In the genomic region with DNA sequence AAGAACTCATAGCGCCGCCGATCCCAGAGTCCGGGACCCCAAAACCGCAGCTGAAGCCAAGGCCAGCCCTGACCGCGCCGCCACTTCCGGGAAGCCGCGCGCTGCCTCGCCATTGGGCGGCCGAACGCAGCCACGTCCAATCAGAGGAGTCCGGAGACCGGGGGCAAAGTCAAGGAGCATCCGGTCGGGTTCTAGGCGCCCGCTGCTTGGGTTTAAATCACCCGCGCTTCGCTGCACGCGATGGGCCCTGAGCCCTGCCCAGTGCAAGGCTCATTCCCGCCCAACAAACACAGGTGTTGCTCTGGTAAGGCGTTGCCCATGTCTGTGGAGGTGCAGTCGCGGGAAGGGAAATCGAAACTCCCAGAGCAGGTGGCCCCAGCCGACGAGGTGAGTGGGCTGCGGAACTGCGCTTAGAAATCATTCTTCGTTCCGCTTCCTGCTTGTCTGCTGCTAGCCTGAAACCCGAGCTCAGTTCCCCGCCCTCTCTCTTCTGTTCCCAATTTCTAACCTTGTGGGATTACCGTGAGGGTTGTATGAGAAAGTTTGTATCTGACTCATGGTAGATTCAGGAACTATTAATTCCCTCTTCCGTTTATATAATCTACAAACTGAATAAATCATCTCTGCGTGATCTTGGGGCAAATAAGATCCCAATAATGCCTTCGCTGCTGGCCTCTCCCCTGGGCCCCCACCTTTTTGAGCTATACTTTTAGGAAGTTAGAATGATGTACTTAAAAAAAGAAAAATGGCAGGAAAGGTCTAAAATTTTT, we compare ENCODE assay signal across 1 cellular context.
TF ChIP-seq lines count a peak whose summit lies in the region.

A gene (minus strand): TSS at position 96 of the 770 bp plus-strand sequence. CDS start 86 bp downstream, at position 10.

TF ChIP-seq in GM12878, 131 proteins besides CTCF, POLR2A, EP300 and RAD21 (continued from another document and continues in another):
- TF ChIP-seq, protein P1, sequence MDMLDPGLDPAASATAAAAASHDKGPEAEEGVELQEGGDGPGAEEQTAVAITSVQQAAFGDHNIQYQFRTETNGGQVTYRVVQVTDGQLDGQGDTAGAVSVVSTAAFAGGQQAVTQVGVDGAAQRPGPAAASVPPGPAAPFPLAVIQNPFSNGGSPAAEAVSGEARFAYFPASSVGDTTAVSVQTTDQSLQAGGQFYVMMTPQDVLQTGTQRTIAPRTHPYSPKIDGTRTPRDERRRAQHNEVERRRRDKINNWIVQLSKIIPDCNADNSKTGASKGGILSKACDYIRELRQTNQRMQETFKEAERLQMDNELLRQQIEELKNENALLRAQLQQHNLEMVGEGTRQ (IDR thresholded peaks at IDR 0.05; ENCODE audit: borderline replicate concordance, low read depth, low read length), result no peak
- TF ChIP-seq RB1 (IDR thresholded peaks at IDR 0.05; ENCODE audit: borderline replicate concordance), result no peak; the same call in 1 of the 2 replicates
- 0 out of 2 replicates have a peak, but pooled peaks have one; percentile 10 for TF ChIP-seq TBL1XR1 (IDR thresholded peaks at IDR 0.05; ENCODE audit: low read depth, low read length)
- TF ChIP-seq IRF4 (IDR thresholded peaks at IDR 0.05; ENCODE audit: low read depth, low read length), result peak; percentile 92
- no peak for TF ChIP-seq SREBF2 (IDR thresholded peaks at IDR 0.05; ENCODE audit: low read length)
- TF ChIP-seq ASH2L (IDR thresholded peaks at IDR 0.05; ENCODE audit: borderline replicate concordance, low read depth), result no peak
- peak; percentile 96 for TF ChIP-seq IKZF1 (conservative IDR thresholded peaks at IDR 0.05)
- TF ChIP-seq NR2C2 (IDR thresholded peaks at IDR 0.05; ENCODE audit: borderline replicate concordance, control insufficient read depth, insufficient read length, low read depth), result no peak
- TF ChIP-seq SUPT20H (IDR thresholded peaks at IDR 0.05; ENCODE audit: borderline replicate concordance, control insufficient read depth, low read depth, low read length), result no peak
- TF ChIP-seq, protein P2, sequence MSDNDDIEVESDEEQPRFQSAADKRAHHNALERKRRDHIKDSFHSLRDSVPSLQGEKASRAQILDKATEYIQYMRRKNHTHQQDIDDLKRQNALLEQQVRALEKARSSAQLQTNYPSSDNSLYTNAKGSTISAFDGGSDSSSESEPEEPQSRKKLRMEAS (IDR thresholded peaks at IDR 0.05; ENCODE audit: low read depth, low read length), result peak; percentile 98
- TF ChIP-seq, protein P3, sequence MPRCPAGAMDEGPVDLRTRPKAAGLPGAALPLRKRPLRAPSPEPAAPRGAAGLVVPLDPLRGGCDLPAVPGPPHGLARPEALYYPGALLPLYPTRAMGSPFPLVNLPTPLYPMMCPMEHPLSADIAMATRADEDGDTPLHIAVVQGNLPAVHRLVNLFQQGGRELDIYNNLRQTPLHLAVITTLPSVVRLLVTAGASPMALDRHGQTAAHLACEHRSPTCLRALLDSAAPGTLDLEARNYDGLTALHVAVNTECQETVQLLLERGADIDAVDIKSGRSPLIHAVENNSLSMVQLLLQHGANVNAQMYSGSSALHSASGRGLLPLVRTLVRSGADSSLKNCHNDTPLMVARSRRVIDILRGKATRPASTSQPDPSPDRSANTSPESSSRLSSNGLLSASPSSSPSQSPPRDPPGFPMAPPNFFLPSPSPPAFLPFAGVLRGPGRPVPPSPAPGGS (IDR thresholded peaks at IDR 0.05; ENCODE audit: borderline replicate concordance, insufficient read depth, low read depth, low read length, poor library complexity, severe bottlenecking), result no peak
- TF ChIP-seq, protein P4, sequence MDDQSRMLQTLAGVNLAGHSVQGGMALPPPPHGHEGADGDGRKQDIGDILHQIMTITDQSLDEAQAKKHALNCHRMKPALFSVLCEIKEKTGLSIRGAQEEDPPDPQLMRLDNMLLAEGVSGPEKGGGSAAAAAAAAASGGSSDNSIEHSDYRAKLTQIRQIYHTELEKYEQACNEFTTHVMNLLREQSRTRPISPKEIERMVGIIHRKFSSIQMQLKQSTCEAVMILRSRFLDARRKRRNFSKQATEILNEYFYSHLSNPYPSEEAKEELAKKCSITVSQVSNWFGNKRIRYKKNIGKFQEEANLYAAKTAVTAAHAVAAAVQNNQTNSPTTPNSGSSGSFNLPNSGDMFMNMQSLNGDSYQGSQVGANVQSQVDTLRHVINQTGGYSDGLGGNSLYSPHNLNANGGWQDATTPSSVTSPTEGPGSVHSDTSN (IDR thresholded peaks at IDR 0.05; ENCODE audit: insufficient replicate concordance, low read depth, low read length), result peak; percentile 10
- TF ChIP-seq, protein P5, sequence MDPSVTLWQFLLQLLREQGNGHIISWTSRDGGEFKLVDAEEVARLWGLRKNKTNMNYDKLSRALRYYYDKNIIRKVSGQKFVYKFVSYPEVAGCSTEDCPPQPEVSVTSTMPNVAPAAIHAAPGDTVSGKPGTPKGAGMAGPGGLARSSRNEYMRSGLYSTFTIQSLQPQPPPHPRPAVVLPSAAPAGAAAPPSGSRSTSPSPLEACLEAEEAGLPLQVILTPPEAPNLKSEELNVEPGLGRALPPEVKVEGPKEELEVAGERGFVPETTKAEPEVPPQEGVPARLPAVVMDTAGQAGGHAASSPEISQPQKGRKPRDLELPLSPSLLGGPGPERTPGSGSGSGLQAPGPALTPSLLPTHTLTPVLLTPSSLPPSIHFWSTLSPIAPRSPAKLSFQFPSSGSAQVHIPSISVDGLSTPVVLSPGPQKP (IDR thresholded peaks at IDR 0.05; ENCODE audit: low read depth, low read length), result peak; percentile 63; the same call in 1 of the 2 replicates
- TF ChIP-seq ETV6 (conservative IDR thresholded peaks at IDR 0.05 in 1 of 2, IDR thresholded peaks at IDR 0.05 in 1 of 2; ENCODE audit: borderline replicate concordance in 1 of 2, low read depth in 1 of 2), result peak in 1 of 2 experiments; percentile 99; a peak in 2 of 4 replicates
- no peak for TF ChIP-seq LARP7 (IDR thresholded peaks at IDR 0.05)
- TF ChIP-seq ZNF384 (IDR thresholded peaks at IDR 0.05; ENCODE audit: borderline replicate concordance, low read depth, low read length), result no peak
- no peak for TF ChIP-seq SREBF1 (IDR thresholded peaks at IDR 0.05; ENCODE audit: low read length)
- no peak for TF ChIP-seq FOXK2 (IDR thresholded peaks at IDR 0.05)
- peak; percentile 63; the same call in 1 of the 2 replicates for TF ChIP-seq CREM (IDR thresholded peaks at IDR 0.05; ENCODE audit: low read depth)
- TF ChIP-seq, protein P6, sequence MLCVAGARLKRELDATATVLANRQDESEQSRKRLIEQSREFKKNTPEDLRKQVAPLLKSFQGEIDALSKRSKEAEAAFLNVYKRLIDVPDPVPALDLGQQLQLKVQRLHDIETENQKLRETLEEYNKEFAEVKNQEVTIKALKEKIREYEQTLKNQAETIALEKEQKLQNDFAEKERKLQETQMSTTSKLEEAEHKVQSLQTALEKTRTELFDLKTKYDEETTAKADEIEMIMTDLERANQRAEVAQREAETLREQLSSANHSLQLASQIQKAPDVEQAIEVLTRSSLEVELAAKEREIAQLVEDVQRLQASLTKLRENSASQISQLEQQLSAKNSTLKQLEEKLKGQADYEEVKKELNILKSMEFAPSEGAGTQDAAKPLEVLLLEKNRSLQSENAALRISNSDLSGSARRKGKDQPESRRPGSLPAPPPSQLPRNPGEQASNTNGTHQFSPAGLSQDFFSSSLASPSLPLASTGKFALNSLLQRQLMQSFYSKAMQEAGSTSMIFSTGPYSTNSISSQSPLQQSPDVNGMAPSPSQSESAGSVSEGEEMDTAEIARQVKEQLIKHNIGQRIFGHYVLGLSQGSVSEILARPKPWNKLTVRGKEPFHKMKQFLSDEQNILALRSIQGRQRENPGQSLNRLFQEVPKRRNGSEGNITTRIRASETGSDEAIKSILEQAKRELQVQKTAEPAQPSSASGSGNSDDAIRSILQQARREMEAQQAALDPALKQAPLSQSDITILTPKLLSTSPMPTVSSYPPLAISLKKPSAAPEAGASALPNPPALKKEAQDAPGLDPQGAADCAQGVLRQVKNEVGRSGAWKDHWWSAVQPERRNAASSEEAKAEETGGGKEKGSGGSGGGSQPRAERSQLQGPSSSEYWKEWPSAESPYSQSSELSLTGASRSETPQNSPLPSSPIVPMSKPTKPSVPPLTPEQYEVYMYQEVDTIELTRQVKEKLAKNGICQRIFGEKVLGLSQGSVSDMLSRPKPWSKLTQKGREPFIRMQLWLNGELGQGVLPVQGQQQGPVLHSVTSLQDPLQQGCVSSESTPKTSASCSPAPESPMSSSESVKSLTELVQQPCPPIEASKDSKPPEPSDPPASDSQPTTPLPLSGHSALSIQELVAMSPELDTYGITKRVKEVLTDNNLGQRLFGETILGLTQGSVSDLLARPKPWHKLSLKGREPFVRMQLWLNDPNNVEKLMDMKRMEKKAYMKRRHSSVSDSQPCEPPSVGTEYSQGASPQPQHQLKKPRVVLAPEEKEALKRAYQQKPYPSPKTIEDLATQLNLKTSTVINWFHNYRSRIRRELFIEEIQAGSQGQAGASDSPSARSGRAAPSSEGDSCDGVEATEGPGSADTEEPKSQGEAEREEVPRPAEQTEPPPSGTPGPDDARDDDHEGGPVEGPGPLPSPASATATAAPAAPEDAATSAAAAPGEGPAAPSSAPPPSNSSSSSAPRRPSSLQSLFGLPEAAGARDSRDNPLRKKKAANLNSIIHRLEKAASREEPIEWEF (IDR thresholded peaks at IDR 0.05; ENCODE audit: insufficient replicate concordance, low read depth, low read length), result no peak
- peak; percentile 90 for TF ChIP-seq NBN (IDR thresholded peaks at IDR 0.05)
- TF ChIP-seq RBBP5 (conservative IDR thresholded peaks at IDR 0.05), result no peak
- TF ChIP-seq SIN3A (IDR thresholded peaks at IDR 0.05; ENCODE audit: low read depth, low read length), result peak; percentile 95
- TF ChIP-seq ATF7 (IDR thresholded peaks at IDR 0.05; ENCODE audit: low read depth), result peak; percentile 61; the same call in 1 of the 2 replicates
- TF ChIP-seq CHD1 (IDR thresholded peaks at IDR 0.05; ENCODE audit: low read depth, low read length), result no peak
- TF ChIP-seq, protein P7, sequence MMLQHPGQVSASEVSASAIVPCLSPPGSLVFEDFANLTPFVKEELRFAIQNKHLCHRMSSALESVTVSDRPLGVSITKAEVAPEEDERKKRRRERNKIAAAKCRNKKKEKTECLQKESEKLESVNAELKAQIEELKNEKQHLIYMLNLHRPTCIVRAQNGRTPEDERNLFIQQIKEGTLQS (IDR thresholded peaks at IDR 0.05; ENCODE audit: borderline replicate concordance, extremely low read depth, low read depth, low read length), result no peak
- TF ChIP-seq, protein P8, sequence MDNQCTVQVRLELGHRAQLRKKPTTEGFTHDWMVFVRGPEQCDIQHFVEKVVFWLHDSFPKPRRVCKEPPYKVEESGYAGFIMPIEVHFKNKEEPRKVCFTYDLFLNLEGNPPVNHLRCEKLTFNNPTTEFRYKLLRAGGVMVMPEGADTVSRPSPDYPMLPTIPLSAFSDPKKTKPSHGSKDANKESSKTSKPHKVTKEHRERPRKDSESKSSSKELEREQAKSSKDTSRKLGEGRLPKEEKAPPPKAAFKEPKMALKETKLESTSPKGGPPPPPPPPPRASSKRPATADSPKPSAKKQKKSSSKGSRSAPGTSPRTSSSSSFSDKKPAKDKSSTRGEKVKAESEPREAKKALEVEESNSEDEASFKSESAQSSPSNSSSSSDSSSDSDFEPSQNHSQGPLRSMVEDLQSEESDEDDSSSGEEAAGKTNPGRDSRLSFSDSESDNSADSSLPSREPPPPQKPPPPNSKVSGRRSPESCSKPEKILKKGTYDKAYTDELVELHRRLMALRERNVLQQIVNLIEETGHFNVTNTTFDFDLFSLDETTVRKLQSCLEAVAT (IDR thresholded peaks at IDR 0.05), result peak; percentile 70; the same call in 1 of the 2 replicates
- TF ChIP-seq EGR1 (IDR thresholded peaks at IDR 0.05; ENCODE audit: borderline replicate concordance in 1 of 2, low read depth in 2 of 2, low read length in 2 of 2), result peak in 1 of 2 experiments; percentile 76; a peak in 2 of 3 replicates
- no peak for TF ChIP-seq STAT1 (conservative IDR thresholded peaks at IDR 0.05)
- TF ChIP-seq, protein P9, sequence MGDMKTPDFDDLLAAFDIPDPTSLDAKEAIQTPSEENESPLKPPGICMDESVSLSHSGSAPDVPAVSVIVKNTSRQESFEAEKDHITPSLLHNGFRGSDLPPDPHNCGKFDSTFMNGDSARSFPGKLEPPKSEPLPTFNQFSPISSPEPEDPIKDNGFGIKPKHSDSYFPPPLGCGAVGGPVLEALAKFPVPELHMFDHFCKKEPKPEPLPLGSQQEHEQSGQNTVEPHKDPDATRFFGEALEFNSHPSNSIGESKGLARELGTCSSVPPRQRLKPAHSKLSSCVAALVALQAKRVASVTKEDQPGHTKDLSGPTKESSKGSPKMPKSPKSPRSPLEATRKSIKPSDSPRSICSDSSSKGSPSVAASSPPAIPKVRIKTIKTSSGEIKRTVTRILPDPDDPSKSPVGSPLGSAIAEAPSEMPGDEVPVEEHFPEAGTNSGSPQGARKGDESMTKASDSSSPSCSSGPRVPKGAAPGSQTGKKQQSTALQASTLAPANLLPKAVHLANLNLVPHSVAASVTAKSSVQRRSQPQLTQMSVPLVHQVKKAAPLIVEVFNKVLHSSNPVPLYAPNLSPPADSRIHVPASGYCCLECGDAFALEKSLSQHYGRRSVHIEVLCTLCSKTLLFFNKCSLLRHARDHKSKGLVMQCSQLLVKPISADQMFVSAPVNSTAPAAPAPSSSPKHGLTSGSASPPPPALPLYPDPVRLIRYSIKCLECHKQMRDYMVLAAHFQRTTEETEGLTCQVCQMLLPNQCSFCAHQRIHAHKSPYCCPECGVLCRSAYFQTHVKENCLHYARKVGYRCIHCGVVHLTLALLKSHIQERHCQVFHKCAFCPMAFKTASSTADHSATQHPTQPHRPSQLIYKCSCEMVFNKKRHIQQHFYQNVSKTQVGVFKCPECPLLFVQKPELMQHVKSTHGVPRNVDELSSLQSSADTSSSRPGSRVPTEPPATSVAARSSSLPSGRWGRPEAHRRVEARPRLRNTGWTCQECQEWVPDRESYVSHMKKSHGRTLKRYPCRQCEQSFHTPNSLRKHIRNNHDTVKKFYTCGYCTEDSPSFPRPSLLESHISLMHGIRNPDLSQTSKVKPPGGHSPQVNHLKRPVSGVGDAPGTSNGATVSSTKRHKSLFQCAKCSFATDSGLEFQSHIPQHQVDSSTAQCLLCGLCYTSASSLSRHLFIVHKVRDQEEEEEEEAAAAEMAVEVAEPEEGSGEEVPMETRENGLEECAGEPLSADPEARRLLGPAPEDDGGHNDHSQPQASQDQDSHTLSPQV (IDR thresholded peaks at IDR 0.05), result no peak
- peak; percentile 78 for TF ChIP-seq NR2F1 (conservative IDR thresholded peaks at IDR 0.05)
- TF ChIP-seq, protein P10, sequence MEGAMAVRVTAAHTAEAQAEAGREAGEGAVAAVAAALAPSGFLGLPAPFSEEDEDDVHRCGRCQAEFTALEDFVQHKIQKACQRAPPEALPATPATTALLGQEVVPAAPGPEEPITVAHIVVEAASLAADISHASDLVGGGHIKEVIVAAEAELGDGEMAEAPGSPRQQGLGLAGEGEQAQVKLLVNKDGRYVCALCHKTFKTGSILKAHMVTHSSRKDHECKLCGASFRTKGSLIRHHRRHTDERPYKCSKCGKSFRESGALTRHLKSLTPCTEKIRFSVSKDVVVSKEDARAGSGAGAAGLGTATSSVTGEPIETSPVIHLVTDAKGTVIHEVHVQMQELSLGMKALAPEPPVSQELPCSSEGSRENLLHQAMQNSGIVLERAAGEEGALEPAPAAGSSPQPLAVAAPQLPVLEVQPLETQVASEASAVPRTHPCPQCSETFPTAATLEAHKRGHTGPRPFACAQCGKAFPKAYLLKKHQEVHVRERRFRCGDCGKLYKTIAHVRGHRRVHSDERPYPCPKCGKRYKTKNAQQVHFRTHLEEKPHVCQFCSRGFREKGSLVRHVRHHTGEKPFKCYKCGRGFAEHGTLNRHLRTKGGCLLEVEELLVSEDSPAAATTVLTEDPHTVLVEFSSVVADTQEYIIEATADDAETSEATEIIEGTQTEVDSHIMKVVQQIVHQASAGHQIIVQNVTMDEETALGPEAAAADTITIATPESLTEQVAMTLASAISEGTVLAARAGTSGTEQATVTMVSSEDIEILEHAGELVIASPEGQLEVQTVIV (IDR thresholded peaks at IDR 0.05; ENCODE audit: borderline replicate concordance, partially characterized antibody), result peak; percentile 88
- TF ChIP-seq GABPA (IDR thresholded peaks at IDR 0.05; ENCODE audit: low read depth), result peak; percentile 73
